11 cellular contexts compared by ENCODE assay signal in the genomic region with DNA sequence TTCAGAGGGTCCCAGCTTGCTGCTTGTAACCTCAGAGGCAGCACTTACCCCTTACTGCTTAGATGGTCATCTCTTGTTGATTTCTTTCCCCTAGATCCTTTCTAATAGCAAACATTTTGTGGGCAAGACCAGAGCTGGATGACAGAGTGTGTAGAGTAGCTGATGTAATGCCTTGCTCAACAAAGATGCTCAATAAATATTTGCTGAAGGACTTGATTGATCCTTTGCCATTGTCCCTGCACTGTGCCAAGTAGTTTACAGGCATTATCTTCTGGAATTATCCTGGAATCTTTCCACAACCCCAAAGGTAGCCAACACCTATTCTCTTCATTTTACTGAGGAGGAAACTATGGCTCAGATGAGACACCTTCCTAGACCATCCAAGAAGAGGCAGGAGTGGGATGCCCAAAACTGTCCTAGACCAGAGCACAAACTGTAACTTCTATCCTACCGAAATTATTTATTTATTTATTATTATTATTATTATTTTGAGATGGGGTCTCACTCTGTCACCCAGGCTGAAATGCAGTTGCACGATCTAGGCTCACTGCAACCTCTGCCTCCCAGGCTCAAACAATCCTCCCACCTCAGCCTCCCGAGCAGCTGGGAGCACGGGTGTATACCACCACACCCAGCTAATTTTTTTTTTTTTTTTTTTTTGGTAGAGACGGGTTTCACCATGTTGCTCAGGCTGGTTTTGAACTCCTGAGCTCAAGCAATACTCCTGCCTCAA. TPM values are rescaled to one million over a fixed set of nuclear protein-coding genes. Genes with fewer than 3 reads are reported as not detected.
DNase-seq lines count a peak whose midpoint lies in the region; ATAC-seq, FAIRE-seq and TF ChIP-seq lines count a peak whose summit lies in the region.
"Had no signal": no experiment of that assay in that cellular context is flagged by ENCODE, and none has a peak within 500 bp of the region (broad histone marks: within the 10 kb centered on the region; RNA-seq: fewer than 3 reads in every experiment).

No MANE protein-coding gene starts in this region.

- H3K36me3 Mint-ChIP-seq in immature natural killer cell, result peaks cover 9 to 22% (median 10%) of the 10 kb centered on the region in 3 donors

- H3K27ac ChIP-seq in VCaP, result peak overlapping the region; percentile 85
- peak overlapping the region; percentile 90 for H3K27ac ChIP-seq in substantia nigra (ENCODE audit: low read depth, low read length, poor library complexity, severe bottlenecking)

- H3K27ac Mint-ChIP-seq in immature natural killer cell, result peak overlapping the region; percentile 93 to 97 (median 96)

- no peak for FAIRE-seq in GM19239 (lab: Jason Lieb, UNC)
- FAIRE-seq: GM12891 had no signal

- ATAC-seq in Right ventricle myocardium superior (ENCODE audit: poor library complexity) (no peak), left ventricle myocardium superior (no peak), HG03135 (IDR thresholded peaks at IDR 0.05; ENCODE audit: unreplicated experiment) (no peak)

- DNase-seq in Right ventricle myocardium superior (peak; percentile 3), left ventricle myocardium superior (no peak), immature natural killer cell (no peak), substantia nigra (lab: John Stamatoyannopoulos, UW) (no peak), GM19239 (ENCODE audit: insufficient read length, low spot score) (no peak)
- DNase-seq in activated naive CD4-positive, alpha-beta T cell treated with Interleukin-2 at 50 U/mL for 16 hours, result no peak
- DNase-seq: activated CD4-positive, alpha-beta T cell treated with anti-CD3 and anti-CD28 coated beads for 4 hours; NCI-H1930 had no signal

- no peak for TF ChIP-seq CTCF in VCaP (conservative IDR thresholded peaks at IDR 0.05)

- peaks cover 7 to 9% (median 8%) of the 10 kb centered on the region in 3 donors for H3K27me3 Mint-ChIP-seq in immature natural killer cell (ENCODE audit: low read depth in 3 of 3)

- peaks cover 26 to 39% of the 10 kb centered on the region in 2 donors for H3K4me1 Mint-ChIP-seq in immature natural killer cell

- no peaks in the 10 kb centered on the region for H3K9me3 Mint-ChIP-seq in immature natural killer cell

- intact Hi-C loops in Right ventricle myocardium superior (cut with DNase I), result no loop called here
- intact Hi-C loops in left ventricle myocardium superior (cut with micrococcal nuclease), result no loop called here

- H3K4me3 Mint-ChIP-seq in immature natural killer cell, result peak overlapping the region in 2 of 5 donors; percentile 22 to 91

RNA-seq across cellular contexts. Expression of gene MMAB, which starts 1.4 kb away (rescaled TPM):
- total RNA-seq in Right ventricle myocardium superior (68.1 TPM), left ventricle myocardium superior (55.1 TPM)
- polyA plus RNA-seq in immature natural killer cell, result 10 to 100 TPM; 25.6 to 61.6 (median 59.0) TPM

RNA-seq across cellular contexts. Expression of gene MVK, which starts 1.7 kb away (rescaled TPM):
- 9.4 TPM for total RNA-seq in Right ventricle myocardium superior
- 9.7 TPM for total RNA-seq in left ventricle myocardium superior
- 1 to 10 TPM; 3.4 to 4.9 (median 4.2) TPM for polyA plus RNA-seq in immature natural killer cell
